In genomic region chr5:95669540-95669939, GRCh38 we compare ENCODE assay signal across 11 cellular contexts. TPM values are rescaled to one million over a fixed set of nuclear protein-coding genes. Genes with fewer than 3 reads are reported as not detected.
DNase-seq lines count a peak whose midpoint lies in the region; ATAC-seq and TF ChIP-seq lines count a peak whose summit lies in the region.
"Had no signal": no experiment of that assay in that cellular context is flagged by ENCODE, and none has a peak within 500 bp of the region (broad histone marks: within the 10 kb centered on the region; RNA-seq: fewer than 3 reads in every experiment).

No MANE protein-coding gene starts in this region.

- no peaks in the 10 kb centered on the region for H4K20me1 ChIP-seq in osteoblast (ENCODE audit: insufficient read depth, low read length)

- ATAC-seq in HG03378 (IDR thresholded peaks at IDR 0.05; ENCODE audit: unreplicated experiment): no peak
- ATAC-seq: naive thymus-derived CD8-positive, alpha-beta T cell had no signal

- no peaks in the 10 kb centered on the region for H3K27me3 ChIP-seq in osteoblast (ENCODE audit: insufficient read depth, low read length)

- H3K4me3 ChIP-seq in osteoblast (ENCODE audit: insufficient read depth, low read length): no peak overlapping the region

- intact Hi-C loops in head of caudate nucleus (cut with DNase I): no loop called here

- no peak overlapping the region for H2AFZ ChIP-seq in osteoblast (ENCODE audit: low read length)

- no peaks in the 10 kb centered on the region for H3K36me3 ChIP-seq in osteoblast (ENCODE audit: insufficient read depth, low read length)

- H3K4me2 ChIP-seq in osteoblast (ENCODE audit: insufficient read depth, low read length): peak overlapping the region; percentile 54

- H3K9me3 ChIP-seq in osteoblast (ENCODE audit: low read depth, low read length): no peaks in the 10 kb centered on the region

- TF ChIP-seq CTCF in AG09319 (IDR thresholded peaks at IDR 0.05; ENCODE audit: low read depth, low read length): no peak
- no peak for TF ChIP-seq CTCF in osteoblast (IDR thresholded peaks at IDR 0.05; ENCODE audit: extremely low read depth, low read depth, low read length)
- TF ChIP-seq CTCF in GM20000 (IDR thresholded peaks at IDR 0.05; ENCODE audit: extremely low read depth, missing control alignments): no peak

- no peaks in the 10 kb centered on the region for H3K79me2 ChIP-seq in osteoblast (ENCODE audit: insufficient read depth, low read length)

- H3K4me1 ChIP-seq in osteoblast (ENCODE audit: insufficient read depth, low read length): peaks cover 30% of the 10 kb centered on the region

- peak overlapping the region; percentile 81 for H3K27ac ChIP-seq in osteoblast (ENCODE audit: low read depth, low read length)

- peak; percentile 77 for DNase-seq in AG09319 (ENCODE audit: extremely low read depth, low read depth)
- peak; percentile 39 for DNase-seq in T1000 (lab: John Stamatoyannopoulos, UW)
- peak in 33 of 42 donors; percentile 11 to 70 (median 36) for DNase-seq in head of caudate nucleus
- peak; percentile 81 for DNase-seq in osteoblast (ENCODE audit: insufficient read length, low spot score, missing footprints)
- DNase-seq in GM20000 (ENCODE audit: low spot score): no peak
- no peak for DNase-seq in activated T-cell treated with anti-CD3 and anti-CD28 coated beads, Interleukin-2, amount 50 U/mL, for 48 hours
- DNase-seq in stimulated activated naive CD4-positive, alpha-beta T cell (lab: John Stamatoyannopoulos, UW): no peak
- DNase-seq: activated naive CD4-positive, alpha-beta T cell treated with Interleukin-2 at 50 U/mL for 16 hours; naive thymus-derived CD8-positive, alpha-beta T cell; NCI-H774 had no signal

RNA-seq across cellular contexts. Expression of gene SPATA9, which starts 13.3 kb away (rescaled TPM):
- total RNA-seq in osteoblast: 0.36 and 1.2 TPM in 2 replicates
- total RNA-seq: naive thymus-derived CD8-positive, alpha-beta T cell had no signal

RNA-seq across cellular contexts. Expression of gene RFESD, which starts 23.0 kb away (rescaled TPM):
- total RNA-seq in osteoblast: 2.7 and 4.3 TPM in 2 replicates

RNA-seq across cellular contexts. Expression of gene GPR150, which starts 49.7 kb away (rescaled TPM):
- total RNA-seq in osteoblast: 0.29 and 0.36 TPM in 2 replicates

Comparison
In these comparisons a context has a peak if more than half of its experiments do, and no peak if none do; other contexts are left out.
1. DNase-seq: peak in AG09319 (single experiment), T1000 (single experiment), head of caudate nucleus (33 of 42) and osteoblast (single experiment); none in GM20000 (single experiment), activated T-cell treated with anti-CD3 and anti-CD28 coated beads, Interleukin-2, amount 50 U/mL, for 48 hours (0 of 2) and stimulated activated naive CD4-positive, alpha-beta T cell (0 of 6).